In the genomic region with DNA sequence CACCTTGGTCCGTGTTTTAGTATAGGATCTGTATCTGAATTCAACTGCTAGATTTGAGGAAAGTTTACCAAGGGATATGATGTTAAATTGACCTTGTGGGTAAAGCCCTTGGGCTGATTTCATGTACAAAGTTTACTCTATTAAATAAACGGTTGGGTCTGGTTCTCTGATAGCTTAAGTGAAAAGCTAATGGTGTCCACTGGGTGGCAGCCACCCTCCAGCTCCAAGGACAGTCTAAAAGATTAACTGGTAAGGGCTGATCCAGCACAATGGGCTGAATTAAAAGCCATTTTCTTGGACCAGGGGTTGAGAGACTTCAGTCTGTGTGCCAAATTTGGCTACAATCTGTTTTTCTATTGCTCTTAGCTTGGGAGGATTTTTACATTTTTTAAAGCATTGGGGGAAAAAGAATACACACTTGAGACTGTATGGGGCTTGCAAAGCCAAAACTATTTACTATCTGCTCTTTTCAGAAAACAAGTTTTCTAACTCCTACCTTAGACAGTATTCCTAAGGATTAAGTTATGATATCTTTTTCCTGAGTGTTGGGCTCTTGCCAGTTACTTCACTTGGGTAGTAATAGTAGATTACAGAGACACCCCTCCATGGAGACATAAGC, we compare ENCODE assay signal across 8 cellular contexts.
DNase-seq lines count a peak whose midpoint lies in the region; TF ChIP-seq lines count a peak whose summit lies in the region.

No MANE protein-coding gene starts in this region.

- H3K9me3 Mint-ChIP-seq in Calu3 (ENCODE audit: low read depth, unreplicated experiment): peaks cover 6% of the 10 kb centered on the region

- H3K4me3 Mint-ChIP-seq in Calu3 (ENCODE audit: low read depth, unreplicated experiment): no peak overlapping the region

- DNase-seq in Calu3 (peak; percentile 62), GM20000 (ENCODE audit: low spot score) (peak; percentile 37), NCI-H1694 treated with DMSO at 0.1 percent for 48 hours (lab: John Stamatoyannopoulos, UW) (peak; percentile 44), fibroblast of villous mesenchyme (ENCODE audit: low read depth) (peak; percentile 65), nucleus accumbens (lab: John Stamatoyannopoulos, UW) (peak in 33 of 56 donors; percentile 1 to 63 (median 23)), GF-D8 (lab: John Stamatoyannopoulos, UW) (no peak)
- peak; percentile 49 for DNase-seq in activated CD4-positive, alpha-beta T cell treated with anti-CD3 and anti-CD28 coated beads for 48 hours
- no peak for DNase-seq in effector CD8-positive, alpha-beta T cell (lab: John Stamatoyannopoulos, UW)

- H3K36me3 Mint-ChIP-seq in Calu3 (ENCODE audit: insufficient read depth, unreplicated experiment): no peaks in the 10 kb centered on the region

- no peak overlapping the region for H3K27ac Mint-ChIP-seq in Calu3 (ENCODE audit: unreplicated experiment)

- intact Hi-C loops in Calu3 (cut with micrococcal nuclease; ENCODE audit: unreplicated experiment): loop anchor here (1.0 to 10.0 kb wide), 5 partner anchors 38 to 514 kb away; no protein-coding TSS in a partner anchor

- TF ChIP-seq CTCF in Calu3 (IDR thresholded peaks at IDR 0.05; ENCODE audit: unreplicated experiment): peak; percentile 64
- peak; percentile 58 for TF ChIP-seq CTCF in GM20000 (IDR thresholded peaks at IDR 0.05; ENCODE audit: extremely low read depth, missing control alignments)
- peak; percentile 61 for TF ChIP-seq CTCF in fibroblast of villous mesenchyme (IDR thresholded peaks at IDR 0.05; ENCODE audit: insufficient read depth, low read depth, low read length)

- H3K4me3 ChIP-seq in fibroblast of villous mesenchyme (ENCODE audit: low read depth, low read length): no peak overlapping the region

- BruUV-seq in Calu3 (replicated peaks; lab: Mats Ljungman, UMichigan): no TSS peak

- peaks cover 9% of the 10 kb centered on the region for H3K4me1 Mint-ChIP-seq in Calu3 (ENCODE audit: low read depth, unreplicated experiment)

- no peaks in the 10 kb centered on the region for H3K27me3 Mint-ChIP-seq in Calu3 (ENCODE audit: unreplicated experiment)

- CTCF ChIA-PET in Calu3 (lab: Charles Lee): interaction anchor here (0.8 to 2.1 kb wide), 10 partner anchors 10 to 513 kb away, joined by 3 to 20 read pairs (median 5); partner anchors contain the start of gene GPHN

Comparison
In these comparisons a context has a peak if more than half of its experiments do, and no peak if none do; other contexts are left out.
1. DNase-seq: peak in Calu3 (single experiment), GM20000 (single experiment), NCI-H1694 treated with DMSO at 0.1 percent for 48 hours (single experiment), activated CD4-positive, alpha-beta T cell treated with anti-CD3 and anti-CD28 coated beads for 48 hours (single experiment), fibroblast of villous mesenchyme (single experiment) and nucleus accumbens (33 of 56); none in effector CD8-positive, alpha-beta T cell (single experiment) and GF-D8 (single experiment).
2. Peak in every context shown above with its lines, with median percentiles within 50 percentile points of each other: CTCF ChIP-seq.